In genomic region chr2:130248355-130248754, GRCh38 we compare ENCODE assay signal across 2 cellular contexts. TPM values are rescaled to one million over a fixed set of nuclear protein-coding genes. Genes with fewer than 3 reads are reported as not detected.
"Had no signal": no experiment of that assay in that cellular context is flagged by ENCODE, and none has a peak within 500 bp of the region (broad histone marks: within the 10 kb centered on the region; RNA-seq: fewer than 3 reads in every experiment).

No MANE protein-coding gene starts in this region.

RNA-seq across cellular contexts. Expression of gene TUBA3E, which starts 50.1 kb away (rescaled TPM):
- total RNA-seq: G401, GM12878 had no signal
- polyA plus RNA-seq: GM12878 had no signal
